ENCODE assay signal across 8 cellular contexts in the genomic region with DNA sequence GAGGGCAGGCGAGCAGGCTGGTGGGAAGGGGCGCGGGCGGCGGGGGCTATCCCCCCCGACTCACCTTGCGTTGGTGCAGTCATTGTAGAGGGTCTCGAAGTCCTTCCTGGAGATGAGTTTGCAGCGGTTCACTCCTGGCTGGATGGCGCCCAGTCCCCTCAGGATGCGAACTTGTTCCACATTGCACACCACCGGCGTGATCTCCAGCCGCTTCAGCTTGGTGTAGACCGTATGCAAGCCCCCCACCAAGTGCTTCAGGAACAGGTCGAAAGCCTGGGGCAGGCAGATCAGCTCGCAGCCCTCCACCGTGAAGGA. TPM values are rescaled to one million over a fixed set of nuclear protein-coding genes. Genes with fewer than 3 reads are reported as not detected.
A peak's percentile ranks its signal among the peaks of the same experiment; 100 is the strongest.
DNase-seq lines count a peak whose midpoint lies in the region; ATAC-seq and FAIRE-seq lines count a peak whose summit lies in the region.

No MANE protein-coding gene starts in this region.

- H3K4me3 ChIP-seq in iPS DF 6.9 (ENCODE audit: low read length) = peak overlapping the region; percentile 53; the same call in 1 of the 2 replicates
- peak overlapping the region; percentile 87 to 95 for H3K4me3 ChIP-seq in small intestine (ENCODE audit: low read depth in 1 of 2, low read length in 2 of 2)

- peak overlapping the region; percentile 55 to 90 for H3K4me3 Mint-ChIP-seq in activated T-cell treated with anti-CD3 and anti-CD28 coated beads, Interleukin-2, amount 50 U/mL, for 72 hours

- ATAC-seq in Right ventricle myocardium superior (ENCODE audit: poor library complexity) (no peak), left ventricle myocardium superior (no peak), GM21390 (IDR thresholded peaks at IDR 0.05; ENCODE audit: unreplicated experiment) (no peak)
- peak; percentile 19 for ATAC-seq in activated T-cell treated with anti-CD3 and anti-CD28 coated beads, Interleukin-2, amount 50 U/mL, for 72 hours (replicated peaks in 1 of 2)

- H3K9me3 ChIP-seq in iPS DF 6.9 (ENCODE audit: control insufficient read depth, insufficient read depth, low read length) (no peaks in the 10 kb centered on the region), small intestine (ENCODE audit: control insufficient read depth, low read depth) (no peaks in the 10 kb centered on the region)

- H3K27me3 Mint-ChIP-seq in activated T-cell treated with anti-CD3 and anti-CD28 coated beads, Interleukin-2, amount 50 U/mL, for 72 hours (ENCODE audit: low read depth) = peaks cover 68% of the 10 kb centered on the region

- peaks cover 22% of the 10 kb centered on the region for H3K4me1 Mint-ChIP-seq in activated T-cell treated with anti-CD3 and anti-CD28 coated beads, Interleukin-2, amount 50 U/mL, for 72 hours (ENCODE audit: low read depth)

- H3K36me3 Mint-ChIP-seq in activated T-cell treated with anti-CD3 and anti-CD28 coated beads, Interleukin-2, amount 50 U/mL, for 72 hours (ENCODE audit: insufficient read depth in 2 of 2) = peaks cover 3 to 4% of the 10 kb centered on the region in 2 donors

- H3K36me3 ChIP-seq in iPS DF 6.9 (ENCODE audit: control insufficient read depth, insufficient read depth, low read length) (no peaks in the 10 kb centered on the region), small intestine (ENCODE audit: control insufficient read depth in 2 of 2, insufficient read depth in 2 of 2, low read length in 2 of 2) (no peaks in the 10 kb centered on the region)

- DNase-seq in Right ventricle myocardium superior (peak; percentile 37), left ventricle myocardium superior (no peak), iPS DF 6.9 (ENCODE audit: low read depth, low spot score) (no peak), small intestine (no peak), islet precursor cell (no peak), inferior parietal cortex (ENCODE audit: extremely low spot score) (no peak)
- peak in 1 of 2 donors; percentile 2 for DNase-seq in activated T-cell treated with anti-CD3 and anti-CD28 coated beads, Interleukin-2, amount 50 U/mL, for 72 hours

- no peaks in the 10 kb centered on the region for H3K4me1 ChIP-seq in iPS DF 6.9 (ENCODE audit: control insufficient read depth, insufficient read depth, low read length)
- no peaks in the 10 kb centered on the region for H3K4me1 ChIP-seq in small intestine (ENCODE audit: control insufficient read depth in 2 of 2, insufficient read depth in 1 of 2, low read depth in 1 of 2, low read length in 1 of 2)

- FAIRE-seq in small intestine (lab: Jason Lieb, UNC) = no peak

- intact Hi-C loops in Right ventricle myocardium superior (cut with DNase I) (no loop called here), left ventricle myocardium superior (cut with micrococcal nuclease) (no loop called here)

- H3K27ac ChIP-seq in iPS DF 6.9 (ENCODE audit: low read length) = no peak overlapping the region
- H3K27ac ChIP-seq in small intestine (ENCODE audit: low read depth in 1 of 2, low read length in 1 of 2) = peak overlapping the region; percentile 59 to 66

- no CpG with 5 or more reads among the region's 18 CpGs for WGBS in iPS DF 6.9 (ENCODE audit: insufficient coverage, insufficient read length)
- 0 to 1% (median 1%) methylated on average over 11 to 18 of the region's 18 CpGs for WGBS in small intestine, 3 donors

- no peaks in the 10 kb centered on the region for H3K9me3 Mint-ChIP-seq in activated T-cell treated with anti-CD3 and anti-CD28 coated beads, Interleukin-2, amount 50 U/mL, for 72 hours

- no peak overlapping the region for H3K27ac Mint-ChIP-seq in activated T-cell treated with anti-CD3 and anti-CD28 coated beads, Interleukin-2, amount 50 U/mL, for 72 hours

- H3K27me3 ChIP-seq in iPS DF 6.9 (ENCODE audit: control insufficient read depth, insufficient read depth, low read length) = peaks cover 14% of the 10 kb centered on the region
- no peaks in the 10 kb centered on the region for H3K27me3 ChIP-seq in small intestine (ENCODE audit: control insufficient read depth in 2 of 2, insufficient read depth in 2 of 2, low read length in 2 of 2)

RNA-seq across cellular contexts. Expression of gene DACH1, which starts 1.2 kb away (rescaled TPM):
- 2.9 TPM for total RNA-seq in Right ventricle myocardium superior
- total RNA-seq in left ventricle myocardium superior = 3.5 TPM
- total RNA-seq in activated T-cell treated with anti-CD3 and anti-CD28 coated beads, Interleukin-2, amount 50 U/mL, for 72 hours = under 1 TPM; 0.14 to 0.17 TPM
- polyA plus RNA-seq in small intestine = 1 to 10 TPM; 1.8 to 6.5 (median 2.2) TPM

Comparison
In these comparisons a context has a peak if more than half of its experiments do, and no peak if none do; other contexts are left out.
1. ATAC-seq: peak in activated T-cell treated with anti-CD3 and anti-CD28 coated beads, Interleukin-2, amount 50 U/mL, for 72 hours (2 of 2); none in Right ventricle myocardium superior (single experiment), left ventricle myocardium superior (single experiment) and GM21390 (single experiment).